23 cellular contexts compared by ENCODE assay signal in the genomic region with DNA sequence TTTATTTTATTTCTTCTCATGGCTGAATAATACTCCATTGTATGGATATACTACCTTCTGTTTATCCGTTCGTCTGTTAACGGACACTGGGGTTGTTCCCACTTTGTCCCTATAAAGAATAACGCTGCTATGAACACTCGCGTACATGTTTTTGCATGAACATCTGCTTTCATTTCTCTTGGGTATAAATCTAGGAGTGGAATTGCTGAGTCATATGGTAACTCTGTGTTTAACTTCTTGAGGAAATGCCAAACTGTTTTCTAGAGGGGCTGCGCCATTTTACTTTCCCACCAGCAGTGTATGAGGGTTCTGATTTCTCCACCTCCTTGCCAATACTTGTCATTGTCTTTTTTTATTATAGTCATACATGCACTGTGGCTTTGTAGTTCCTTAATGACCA. TPM values are rescaled to one million over a fixed set of nuclear protein-coding genes. Genes with fewer than 3 reads are reported as not detected.
"Had no signal": no experiment of that assay in that cellular context is flagged by ENCODE, and none has a peak within 500 bp of the region (broad histone marks: within the 10 kb centered on the region; RNA-seq: fewer than 3 reads in every experiment).

No MANE protein-coding gene starts in this region.

- H2AFZ ChIP-seq: hepatocyte had no signal

- DNase-seq: activated CD4-positive, alpha-beta memory T cell treated with anti-CD3 and anti-CD28 coated beads, Interleukin-2, amount 10 ng/mL, durations not matched to agents 7 days and 5 days; activated CD4-positive, alpha-beta T cell treated with anti-CD3 and anti-CD28 coated beads for 4 hours; activated CD8-positive, alpha-beta memory T cell treated with anti-CD3 and anti-CD28 coated beads, Interleukin-2, amount 50 U/mL, for 4 hours; activated effector memory CD4-positive, alpha-beta T cell treated with anti-CD3 and anti-CD28 coated beads, Interleukin-2, amount 50 U/mL, for 16 hours; activated T-cell treated with anti-CD3 and anti-CD28 coated beads, Interleukin-2, amount 50 U/mL, for 48 hours; mammary epithelial cell; mucosa of descending colon; naive thymus-derived CD4-positive, alpha-beta T cell; retina; stimulated activated CD4-positive, alpha-beta T cell treated with anti-CD3 and anti-CD28 coated beads, Interleukin-15, amount 100 ng/mL, for 24 hours; stimulated activated CD4-positive, alpha-beta T cell treated with anti-CD3 and anti-CD28 coated beads, Interleukin-4, amount 100 ng/mL, for 1 hour; stimulated activated naive B cell treated with anti-CD40 and anti-IgM and Interleukin-4, amounts not matched to agents 10 μg/mL and 1 μg/mL and 100 μg/mL, for 72 hours; tibial artery; uterus had no signal

- H3K9me3 ChIP-seq: mucosa of descending colon, tibial artery, uterus had no signal

- H3K27me3 ChIP-seq: cardiac muscle cell, hepatocyte, tibial artery, uterus had no signal

- H3K4me2 ChIP-seq: hepatocyte had no signal

- H3K4me3 ChIP-seq: cardiac muscle cell, hepatocyte, mucosa of descending colon, tibial artery, uterus had no signal

- H3K36me3 ChIP-seq: cardiac muscle cell, tibial artery, uterus had no signal

- ATAC-seq: activated naive CD4-positive, alpha-beta T cell treated with anti-CD3 and anti-CD28 coated beads, Interleukin-2, amount 50 U/mL, for 72 hours; left lobe of liver; mucosa of descending colon; naive thymus-derived CD4-positive, alpha-beta T cell; stimulated activated naive B cell treated with anti-CD40 and anti-IgM and Interleukin-4, amounts not matched to agents 10 μg/mL and 1 μg/mL and 100 μg/mL, for 72 hours; WTC11 had no signal

- H3K79me2 ChIP-seq: hepatocyte had no signal

- H3K27ac ChIP-seq: cardiac muscle cell, hepatocyte, tibial artery, uterus had no signal

RNA-seq across cellular contexts. Expression of a gene that starts 27.8 kb away (rescaled TPM):
- total RNA-seq: activated CD4-positive, alpha-beta memory T cell treated with anti-CD3 and anti-CD28 coated beads, Interleukin-2, amount 10 ng/mL, durations not matched to agents 7 days and 5 days; activated naive CD4-positive, alpha-beta T cell treated with anti-CD3 and anti-CD28 coated beads, Interleukin-2, amount 50 U/mL, for 72 hours; fibroblast of villous mesenchyme; glomerular endothelial cell; left lobe of liver; mammary epithelial cell; naive thymus-derived CD4-positive, alpha-beta T cell; WTC11 had no signal
- polyA plus RNA-seq: esophagus; hepatocyte; keratinocyte; mammary epithelial cell; naive thymus-derived CD4-positive, alpha-beta T cell had no signal
